ENCODE assay signal across 10 cellular contexts in the genomic region with DNA sequence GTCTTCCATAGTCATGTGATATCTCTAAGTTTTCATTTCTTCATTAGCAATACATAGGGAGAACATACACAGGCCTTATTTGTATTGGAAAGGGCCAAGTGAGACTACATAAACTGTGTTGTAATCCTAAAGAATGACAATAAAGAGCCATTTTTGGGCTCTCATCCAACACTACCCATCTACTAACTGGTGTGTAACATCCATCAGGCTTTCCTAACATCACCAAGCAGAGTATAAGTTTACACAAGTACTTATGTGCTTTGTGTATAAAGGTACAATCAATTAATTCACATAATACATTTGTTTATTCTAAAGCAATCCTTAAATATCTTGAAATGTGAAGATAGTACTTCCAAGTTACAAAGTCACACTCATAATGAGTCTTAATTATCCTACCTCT. TPM values are rescaled to one million over a fixed set of nuclear protein-coding genes. Genes with fewer than 3 reads are reported as not detected.
"Had no signal": no experiment of that assay in that cellular context is flagged by ENCODE, and none has a peak within 500 bp of the region (broad histone marks: within the 10 kb centered on the region; RNA-seq: fewer than 3 reads in every experiment).

No MANE protein-coding gene starts in this region.

RNA-seq across cellular contexts. Expression of gene SYNPO2L, which starts 39.5 kb away (rescaled TPM):
- total RNA-seq: glomerular endothelial cell, left lobe of liver, natural killer cell, occipital lobe, renal cortical epithelial cell, sigmoid colon, thoracic aorta, tibial nerve had no signal
- polyA plus RNA-seq: neural cell had no signal

RNA-seq across cellular contexts. Expression of gene MYOZ1, which starts 54.0 kb away (rescaled TPM):
- total RNA-seq: glomerular endothelial cell, left lobe of liver, mononuclear cell, natural killer cell, sigmoid colon had no signal
